Comparison of ENCODE assay signal across 29 cellular contexts in the genomic region with DNA sequence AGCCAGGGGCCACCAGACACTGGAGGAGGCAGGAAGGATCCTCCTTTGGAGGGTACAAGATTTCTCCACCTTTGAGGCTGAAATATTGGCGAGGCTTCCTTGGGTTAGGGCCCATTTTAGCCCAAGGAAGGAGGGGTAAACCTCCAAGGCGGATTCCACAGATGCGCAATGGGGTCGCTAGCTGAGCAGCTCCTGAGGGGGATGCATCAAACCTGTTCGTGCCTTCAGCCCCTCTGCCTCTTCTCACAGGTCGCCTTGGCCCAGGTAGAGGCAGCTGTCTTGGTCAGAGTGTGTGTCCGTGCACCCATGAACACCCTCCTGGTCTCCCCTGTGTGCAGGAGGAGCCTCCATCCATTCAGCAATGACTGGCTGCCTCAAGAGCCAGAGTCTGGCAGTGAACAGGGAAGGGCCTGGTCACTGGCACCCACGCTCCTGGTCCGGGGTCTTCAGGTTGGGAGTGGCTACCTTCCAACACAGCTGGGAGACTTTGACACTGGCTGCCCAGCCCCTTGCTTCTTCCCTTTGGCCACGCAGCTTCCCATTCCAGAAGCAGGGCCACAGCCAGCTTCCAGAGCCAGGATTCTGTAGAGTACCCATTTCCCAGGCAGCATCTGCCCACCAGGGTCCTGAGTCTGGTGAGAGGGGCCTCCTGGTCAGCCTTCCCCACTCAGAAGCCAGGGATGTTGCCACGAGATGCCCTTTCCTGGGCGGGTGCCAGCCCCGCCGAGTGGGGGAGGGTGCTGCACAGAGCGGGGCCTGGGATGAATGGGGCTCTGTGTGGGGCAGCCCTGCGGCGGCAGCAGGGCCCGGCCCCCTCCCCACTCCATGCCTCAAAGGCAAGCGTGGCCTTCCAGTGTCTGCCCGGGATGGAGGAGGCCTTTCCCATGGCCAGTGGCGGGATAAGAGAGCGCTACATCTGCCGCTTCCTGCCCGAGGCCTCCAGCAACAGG.
DNase-seq lines count a peak whose midpoint lies in the region; ATAC-seq and TF ChIP-seq lines count a peak whose summit lies in the region.
"Had no signal": no experiment of that assay in that cellular context is flagged by ENCODE, and none has a peak within 500 bp of the region (broad histone marks: within the 10 kb centered on the region; RNA-seq: fewer than 3 reads in every experiment).

No MANE protein-coding gene starts in this region.

- H3K27ac Mint-ChIP-seq in activated B cell treated with CpG ODN at 0.5 μM for 24 hours = no peak overlapping the region
- H3K27ac Mint-ChIP-seq in CD14-positive monocyte = no peak overlapping the region
- H3K27ac Mint-ChIP-seq: activated T-cell treated with anti-CD3 and anti-CD28 coated beads, Interleukin-2, amount 50 U/mL, for 24 hours; naive thymus-derived CD4-positive, alpha-beta T cell; progenitor cell of endocrine pancreas; stimulated activated memory B cell treated with anti-CD40 and anti-IgM and Interleukin-4, amounts not matched to agents 10 μg/mL and 1 μg/mL and 100 μg/mL, for 72 hours had no signal

- TF ChIP-seq CTCF in activated B cell treated with CpG ODN at 0.5 μM for 24 hours (IDR thresholded peaks at IDR 0.05) = no peak
- TF ChIP-seq CTCF in GM13976 (IDR thresholded peaks at IDR 0.05; ENCODE audit: borderline replicate concordance, control extremely low read depth, extremely low read depth, insufficient read depth, missing control alignments) = no peak
- no peak for TF ChIP-seq CTCF in CD14-positive monocyte (IDR thresholded peaks at IDR 0.05)

- H3K4me3 Mint-ChIP-seq in activated B cell treated with CpG ODN at 0.5 μM for 24 hours (no peak overlapping the region), CD14-positive monocyte (no peak overlapping the region)
- H3K4me3 Mint-ChIP-seq: activated T-cell treated with anti-CD3 and anti-CD28 coated beads, Interleukin-2, amount 50 U/mL, for 24 hours; naive thymus-derived CD4-positive, alpha-beta T cell; stimulated activated memory B cell treated with anti-CD40 and anti-IgM and Interleukin-4, amounts not matched to agents 10 μg/mL and 1 μg/mL and 100 μg/mL, for 72 hours had no signal

- POLR2A ChIA-PET in activated B cell treated with CpG ODN at 0.5 μM for 24 hours (lab: Charles Lee) = no interaction called here

- H3K27me3 Mint-ChIP-seq in activated B cell treated with CpG ODN at 0.5 μM for 24 hours (peaks cover 2% of the 10 kb centered on the region), CD14-positive monocyte (ENCODE audit: low read depth in 3 of 3) (peaks cover 5 to 13% (median 7%) of the 10 kb centered on the region in 3 donors)

- CTCF ChIA-PET in activated B cell treated with CpG ODN at 0.5 μM for 24 hours (lab: Charles Lee) = no interaction called here

- H3K9me3 Mint-ChIP-seq in activated B cell treated with CpG ODN at 0.5 μM for 24 hours (no peaks in the 10 kb centered on the region), CD14-positive monocyte (peaks cover 0 to 12% (median 7%) of the 10 kb centered on the region in 7 donors)
- H3K9me3 Mint-ChIP-seq: stimulated activated memory B cell treated with anti-CD40 and anti-IgM and Interleukin-4, amounts not matched to agents 10 μg/mL and 1 μg/mL and 100 μg/mL, for 72 hours had no signal

- in situ Hi-C loops in GM13976 (cut with MboI; ENCODE audit: low sequenced_read_pairs, unreplicated experiment) = no loop called here

- H3K36me3 Mint-ChIP-seq in activated B cell treated with CpG ODN at 0.5 μM for 24 hours (ENCODE audit: low read depth) (no peaks in the 10 kb centered on the region), CD14-positive monocyte (no peaks in the 10 kb centered on the region)
- H3K36me3 Mint-ChIP-seq: stimulated activated memory B cell treated with anti-CD40 and anti-IgM and Interleukin-4, amounts not matched to agents 10 μg/mL and 1 μg/mL and 100 μg/mL, for 72 hours had no signal

- DNase-seq in activated B cell treated with CpG ODN at 0.5 μM for 24 hours (peak; percentile 5), epidermal melanocyte (ENCODE audit: insufficient read length, low spot score) (peak; percentile 90), midbrain (lab: John Stamatoyannopoulos, UW) (peak; percentile 85), superior temporal gyrus (ENCODE audit: extremely low spot score) (peak; percentile 85), NCI-H1930 (lab: John Stamatoyannopoulos, UW) (no peak), COLO668 (lab: John Stamatoyannopoulos, UW; ENCODE audit: unreplicated experiment) (no peak), GM13976 (ENCODE audit: low spot score) (no peak), CD14-positive monocyte (ENCODE audit: low spot score) (no peak)
- DNase-seq: activated CD4-positive, alpha-beta T cell treated with anti-CD3 and anti-CD28 coated beads for 1 hour; activated naive CD4-positive, alpha-beta T cell treated with Interleukin-2 at 50 U/mL for 16 hours; activated T-cell treated with anti-CD3 and anti-CD28 coated beads, Interleukin-2, amount 50 U/mL, for 24 hours; amniotic stem cell; central memory CD4-positive, alpha-beta T cell; DND-41; effector CD8-positive, alpha-beta T cell; gastrocnemius medialis; Kasumi-1; mesenchymal stem cell; naive thymus-derived CD4-positive, alpha-beta T cell; NCI-H187; NCI-H345; OCI-M1; SHP77 treated with DMSO at 0.1 percent for 48 hours; small intestine; stimulated activated CD4-positive, alpha-beta T cell treated with anti-CD3 and anti-CD28 coated beads, Interleukin-2, amount 100 ng/mL, for 24 hours; thyroid gland had no signal

- intact Hi-C loops in activated B cell treated with CpG ODN at 0.5 μM for 24 hours (cut with micrococcal nuclease) (no loop called here), CD14-positive monocyte (cut with micrococcal nuclease) (no loop called here)

- H3K4me1 Mint-ChIP-seq in activated B cell treated with CpG ODN at 0.5 μM for 24 hours (no peaks in the 10 kb centered on the region), CD14-positive monocyte (no peaks in the 10 kb centered on the region)
- H3K4me1 Mint-ChIP-seq: stimulated activated memory B cell treated with anti-CD40 and anti-IgM and Interleukin-4, amounts not matched to agents 10 μg/mL and 1 μg/mL and 100 μg/mL, for 72 hours had no signal

- ATAC-seq in activated B cell treated with CpG ODN at 0.5 μM for 24 hours (ENCODE audit: low read depth) = no peak
- ATAC-seq: esophagus mucosa; gastrocnemius medialis; naive thymus-derived CD4-positive, alpha-beta T cell; stimulated activated memory B cell treated with anti-CD40 and anti-IgM and Interleukin-4, amounts not matched to agents 10 μg/mL and 1 μg/mL and 100 μg/mL, for 72 hours had no signal

Comparison
In these comparisons a context has a peak if more than half of its experiments do, and no peak if none do; other contexts are left out.
1. DNase-seq: peak in activated B cell treated with CpG ODN at 0.5 μM for 24 hours (single experiment), epidermal melanocyte (single experiment), midbrain (single experiment) and superior temporal gyrus (single experiment); none in NCI-H1930 (0 of 2), COLO668 (single experiment), GM13976 (single experiment) and CD14-positive monocyte (single experiment).